28 cellular contexts compared by ENCODE assay signal in genomic region chr4:157854819-157855218, GRCh38.
"Had no signal": no experiment of that assay in that cellular context is flagged by ENCODE, and none has a peak within 500 bp of the region (broad histone marks: within the 10 kb centered on the region; RNA-seq: fewer than 3 reads in every experiment).

No MANE protein-coding gene starts in this region.

- H3K4me3 ChIP-seq: colonic mucosa, esophagus squamous epithelium, gastrocnemius medialis, heart right ventricle, left lung, lower lobe of right lung, mucosa of descending colon had no signal

- DNase-seq: colonic mucosa; cortex of kidney; effector CD8-positive, alpha-beta T cell; effector memory CD8-positive, alpha-beta T cell; endodermal cell; erythroblast; esophagus squamous epithelium; foreskin fibroblast; foreskin melanocyte; gastrocnemius medialis; glutamatergic neuron; head of caudate nucleus; heart right ventricle; hippocampal formation; left cardiac atrium; left lung; left ventricle myocardium superior; lower lobe of right lung; mesenchymal stem cell; mucosa of descending colon; naive B cell had no signal

- H3K4me1 ChIP-seq: colonic mucosa, esophagus squamous epithelium, gastrocnemius medialis, heart right ventricle, left lung, lower lobe of right lung had no signal

- H3K27me3 Mint-ChIP-seq: dendritic cell treated with granulocyte-macrophage colony-stimulating factor and Interleukin-4, amounts not matched to agents 40 ng/mL and 50 ng/mL, for 4 days; effector memory CD8-positive, alpha-beta T cell; naive B cell had no signal

- H3K36me3 ChIP-seq: colonic mucosa, esophagus squamous epithelium, gastrocnemius medialis, heart right ventricle, left lung, lower lobe of right lung had no signal

- H3K4me3 Mint-ChIP-seq: dendritic cell treated with granulocyte-macrophage colony-stimulating factor and Interleukin-4, amounts not matched to agents 40 ng/mL and 50 ng/mL, for 4 days; effector memory CD8-positive, alpha-beta T cell; endodermal cell; mesothelial cell of epicardium; naive B cell had no signal

- H3K9me3 Mint-ChIP-seq: endodermal cell had no signal

- H3K4me1 Mint-ChIP-seq: endodermal cell, mesothelial cell of epicardium, naive B cell had no signal

- FAIRE-seq: endometrium, islet of Langerhans, keratinocyte had no signal

- H3K27me3 ChIP-seq: colonic mucosa, esophagus squamous epithelium, gastrocnemius medialis, heart right ventricle, left lung had no signal

- H3K9me3 ChIP-seq: colonic mucosa, esophagus squamous epithelium, gastrocnemius medialis, left lung, lower lobe of right lung, mucosa of descending colon had no signal

- H3K36me3 Mint-ChIP-seq: mesothelial cell of epicardium, naive B cell had no signal

- ATAC-seq: effector memory CD8-positive, alpha-beta T cell; esophagus mucosa; gastrocnemius medialis; heart right ventricle; left cardiac atrium; left lung; left ventricle myocardium superior; lower lobe of right lung; mucosa of descending colon had no signal

- H3K27ac ChIP-seq: colonic mucosa, epithelial cell of prostate, esophagus squamous epithelium, gastrocnemius medialis, heart right ventricle, left lung, lower lobe of right lung had no signal

- H3K27ac Mint-ChIP-seq: dendritic cell treated with granulocyte-macrophage colony-stimulating factor and Interleukin-4, amounts not matched to agents 40 ng/mL and 50 ng/mL, for 4 days; effector memory CD8-positive, alpha-beta T cell; endodermal cell; mesothelial cell of epicardium; naive B cell had no signal
